2 cellular contexts compared by ENCODE assay signal in the genomic region with DNA sequence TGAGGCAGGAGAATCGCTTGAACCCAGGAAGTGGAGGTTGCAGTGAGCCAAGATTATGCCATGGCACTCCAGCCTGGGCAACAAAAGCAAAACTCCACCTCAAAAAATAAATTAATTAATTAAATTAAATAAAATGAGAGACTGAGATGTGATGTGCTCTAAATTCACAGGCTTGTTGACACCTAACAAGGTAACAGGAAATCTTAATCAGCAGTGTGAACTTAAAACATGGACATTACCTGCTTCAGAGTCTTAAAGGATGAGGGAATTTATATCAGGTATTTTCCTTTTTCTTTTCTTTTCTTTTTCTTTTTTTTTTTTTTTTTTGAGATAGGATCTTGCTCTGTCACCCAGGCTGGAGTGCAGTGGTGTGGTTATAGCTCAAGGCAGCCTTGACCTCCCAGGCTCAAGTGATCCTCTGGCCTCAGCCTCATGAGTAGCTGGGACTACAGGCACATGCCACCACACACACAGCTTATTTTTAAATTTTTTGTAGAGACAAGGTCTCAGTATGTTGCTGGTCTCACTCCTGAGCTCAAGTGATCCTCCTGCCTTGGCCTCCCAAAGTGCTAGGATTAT. TPM values are rescaled to one million over a fixed set of nuclear protein-coding genes. Genes with fewer than 3 reads are reported as not detected.
"Had no signal": no experiment of that assay in that cellular context is flagged by ENCODE, and none has a peak within 500 bp of the region (broad histone marks: within the 10 kb centered on the region; RNA-seq: fewer than 3 reads in every experiment).

No MANE protein-coding gene starts in this region.

RNA-seq across cellular contexts. Expression of a gene that starts 23.2 kb away (rescaled TPM):
- total RNA-seq: ascending aorta, cardiac septum had no signal
